In the genomic region with DNA sequence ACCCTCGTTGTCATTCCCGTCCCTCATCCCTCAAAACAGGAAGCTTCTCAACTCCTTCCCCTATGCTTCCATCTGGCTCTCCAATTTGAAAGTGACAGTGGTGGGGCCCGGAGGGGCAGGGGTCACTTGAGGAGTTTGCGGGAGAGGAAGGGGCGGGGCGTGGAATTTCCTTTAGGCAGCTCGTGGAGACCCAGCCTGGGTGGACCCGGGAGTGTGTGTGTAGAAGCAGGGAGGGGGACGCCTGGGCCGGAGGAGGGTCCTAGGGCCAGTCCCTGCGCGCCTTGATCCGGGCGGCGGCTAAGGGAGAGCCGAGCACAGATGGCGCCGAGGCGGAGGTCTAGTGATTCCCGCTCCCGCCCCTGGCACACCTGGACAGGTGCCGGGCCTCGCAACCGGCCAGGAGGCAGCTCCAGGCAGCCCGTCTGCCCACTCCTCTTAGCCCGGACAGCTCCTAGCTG, we compare ENCODE assay signal across 29 cellular contexts. TPM values are rescaled to one million over a fixed set of nuclear protein-coding genes. Genes with fewer than 3 reads are reported as not detected.
DNase-seq lines count a peak whose midpoint lies in the region; FAIRE-seq and TF ChIP-seq lines count a peak whose summit lies in the region.
"Had no signal": no experiment of that assay in that cellular context is flagged by ENCODE, and none has a peak within 500 bp of the region (broad histone marks: within the 10 kb centered on the region; RNA-seq: fewer than 3 reads in every experiment).

No MANE protein-coding gene starts in this region.

- no peaks in the 10 kb centered on the region for H3K9me3 Mint-ChIP-seq in endothelial cell (ENCODE audit: unreplicated experiment)
- H3K9me3 Mint-ChIP-seq: activated CD4-positive, alpha-beta memory T cell treated with anti-CD3 and anti-CD28 coated beads, Interleukin-2, amount 10 ng/mL, durations not matched to agents 7 days and 5 days; central memory CD8-positive, alpha-beta T cell; natural killer cell treated with Interleukin-12 subunit alpha and Interleukin-12 subunit beta and Interleukin-15 and Interleukin-18, amount 100 ng/mL, for 72 hours had no signal

- H3K4me1 Mint-ChIP-seq in endothelial cell (ENCODE audit: unreplicated experiment), result peaks cover 11% of the 10 kb centered on the region

- H3F3A ChIP-seq in smooth muscle cell (ENCODE audit: low read depth), result no peaks in the 10 kb centered on the region

- peak overlapping the region; percentile 69 for H3K23ac ChIP-seq in neuronal stem cell (ENCODE audit: low read depth, low read length, poor library complexity)

- H3K4me1 ChIP-seq in HUES6 (ENCODE audit: control insufficient read depth, insufficient read depth, low read length) (peaks cover 66% of the 10 kb centered on the region), neuronal stem cell (ENCODE audit: control insufficient read depth in 2 of 2, insufficient read depth in 1 of 2, low read depth in 1 of 2, low read length in 2 of 2) (peaks cover 26% of the 10 kb centered on the region in 2 donors), smooth muscle cell (ENCODE audit: low read depth) (peaks cover 76% of the 10 kb centered on the region)
- H3K4me1 ChIP-seq: BLaER1 had no signal

- H4K20me1 ChIP-seq in smooth muscle cell (ENCODE audit: low read depth), result no peaks in the 10 kb centered on the region

- no peaks in the 10 kb centered on the region for H3K36me3 ChIP-seq in HUES6 (ENCODE audit: control insufficient read depth, insufficient read depth, low read length)
- no peaks in the 10 kb centered on the region for H3K36me3 ChIP-seq in neuronal stem cell (replicated peaks in 1 of 2; ENCODE audit: control insufficient read depth in 2 of 2, insufficient read depth in 2 of 2, low read length in 2 of 2)
- no peaks in the 10 kb centered on the region for H3K36me3 ChIP-seq in smooth muscle cell (ENCODE audit: low read depth)
- H3K36me3 ChIP-seq: BLaER1 had no signal

- H4K91ac ChIP-seq in neuronal stem cell (ENCODE audit: low read depth, low read length, poor library complexity), result no peak overlapping the region

- H2BK12ac ChIP-seq in neuronal stem cell (ENCODE audit: low read length), result no peak overlapping the region

- no peak overlapping the region for H4K8ac ChIP-seq in neuronal stem cell (ENCODE audit: low read depth, low read length)

- H3K4ac ChIP-seq in neuronal stem cell (ENCODE audit: low read length), result no peak overlapping the region

- TF ChIP-seq CTCF in GM10248 (IDR thresholded peaks at IDR 0.05; ENCODE audit: control extremely low read depth, extremely low read depth, low read depth, missing control alignments), result no peak
- TF ChIP-seq CTCF in endothelial cell (IDR thresholded peaks at IDR 0.05; ENCODE audit: unreplicated experiment), result no peak
- no peak for TF ChIP-seq CTCF in smooth muscle cell (IDR thresholded peaks at IDR 0.05; ENCODE audit: borderline replicate concordance, insufficient read depth, poor library complexity, severe bottlenecking)

- H3K9me3 ChIP-seq in HUES6 (ENCODE audit: control insufficient read depth, insufficient read depth, low read depth, low read length), result no peaks in the 10 kb centered on the region
- H3K9me3 ChIP-seq in neuronal stem cell (replicated peaks in 1 of 2; ENCODE audit: control insufficient read depth in 2 of 2, insufficient read depth in 1 of 2, low read depth in 1 of 2, low read length in 2 of 2), result peaks cover 3 to 8% of the 10 kb centered on the region in 2 donors
- no peaks in the 10 kb centered on the region for H3K9me3 ChIP-seq in smooth muscle cell (replicated peaks; ENCODE audit: low read depth)

- H3K4me3 ChIP-seq in HUES6 (ENCODE audit: low read depth, low read length), result peak overlapping the region; percentile 1
- H3K4me3 ChIP-seq in neuronal stem cell (ENCODE audit: low read length in 2 of 2), result no peak overlapping the region
- H3K4me3 ChIP-seq in smooth muscle cell, result no peak overlapping the region
- H3K4me3 ChIP-seq: K562, PC-9 had no signal

- WGBS in neuronal stem cell (ENCODE audit: extremely low coverage in 2 of 2, insufficient read length in 2 of 2, insufficient replicate concordance in 1 of 2), 2 donors, result no CpG with 5 or more reads among the region's 26 CpGs
- WGBS in smooth muscle cell (ENCODE audit: low lambda C conversion rate), result 7% methylated on average over 25 of the region's 26 CpGs

- H3K14ac ChIP-seq in neuronal stem cell (ENCODE audit: low read length), result peak overlapping the region; percentile 26

- peak overlapping the region; percentile 65 for H2BK120ac ChIP-seq in neuronal stem cell (ENCODE audit: low read depth, low read length)

- DNase-seq in GM10248 (ENCODE audit: extremely low spot score), result peak; percentile 14
- DNase-seq in endothelial cell (ENCODE audit: low spot score), result no peak
- peak; percentile 15 for DNase-seq in neuronal stem cell (ENCODE audit: low spot score)
- no peak for DNase-seq in smooth muscle cell (lab: John Stamatoyannopoulos, UW; ENCODE audit: unreplicated experiment)
- DNase-seq in NK-92 treated with Interleukin-12 subunit alpha and Interleukin-12 subunit beta, amount 100 ng/mL, for 24 hours (lab: John Stamatoyannopoulos, UW), result no peak
- no peak for DNase-seq in urothelium cell line (ENCODE audit: low spot score)
- DNase-seq: activated CD4-positive, alpha-beta memory T cell treated with anti-CD3 and anti-CD28 coated beads, Interleukin-2, amount 10 ng/mL, durations not matched to agents 7 days and 5 days; activated effector memory CD4-positive, alpha-beta T cell treated with Interleukin-2 at 50 U/mL for 16 hours; activated naive CD8-positive, alpha-beta T cell treated with anti-CD3 and anti-CD28 coated beads, Interleukin-2, amount 10 ng/mL, durations not matched to agents 7 days and 5 days; activated T-cell treated with anti-CD3 and anti-CD28 coated beads for 4 hours; COR-L47; dermis blood vessel endothelial cell; islet precursor cell; NCI-H1105; NCI-H1930; NCI-H526; PC-9; Right ventricle myocardium superior; stimulated activated CD4-positive, alpha-beta T cell treated with anti-CD3 and anti-CD28 coated beads, Interleukin-4, amount 100 ng/mL, for 1 hour; trophoblast cell had no signal

- H3K27ac ChIP-seq in HUES6 (ENCODE audit: low read depth, low read length), result no peak overlapping the region
- H3K27ac ChIP-seq in neuronal stem cell (replicated peaks; ENCODE audit: low read length), result no peak overlapping the region
- no peak overlapping the region for H3K27ac ChIP-seq in smooth muscle cell (ENCODE audit: low read depth)
- H3K27ac ChIP-seq: BLaER1, PC-9 had no signal

- peaks cover 100% of the 10 kb centered on the region for H3K27me3 ChIP-seq in HUES6 (ENCODE audit: control insufficient read depth, insufficient read depth, low read length)
- peaks cover 44 to 99% (median 95%) of the 10 kb centered on the region in 3 experiments for H3K27me3 ChIP-seq in neuronal stem cell (ENCODE audit: control insufficient read depth in 3 of 3, insufficient read depth in 3 of 3, low read depth in 1 of 3, low read length in 3 of 3)
- H3K27me3 ChIP-seq in smooth muscle cell (ENCODE audit: low read depth), result peaks cover 100% of the 10 kb centered on the region

- H3K79me1 ChIP-seq in neuronal stem cell (ENCODE audit: low read depth, low read length), result no peaks in the 10 kb centered on the region

- H2BK15ac ChIP-seq in neuronal stem cell (ENCODE audit: low read length), result peak overlapping the region; percentile 38

- H3K36me3 Mint-ChIP-seq in endothelial cell (ENCODE audit: low read depth, unreplicated experiment), result no peaks in the 10 kb centered on the region

- no peak overlapping the region for H3K18ac ChIP-seq in neuronal stem cell (ENCODE audit: low read length)

- H2BK5ac ChIP-seq in neuronal stem cell (ENCODE audit: low read length), result no peak overlapping the region

- H3K4me2 ChIP-seq in neuronal stem cell (ENCODE audit: insufficient read depth, low read length, poor library complexity, severe bottlenecking), result no peak overlapping the region
- H3K4me2 ChIP-seq in smooth muscle cell, result no peak overlapping the region
- H3K4me2 ChIP-seq: BLaER1, PC-9 had no signal

- H3K9ac ChIP-seq in HUES6 (ENCODE audit: low read length) (no peak overlapping the region), neuronal stem cell (ENCODE audit: low read depth, low read length, poor library complexity) (no peak overlapping the region), smooth muscle cell (ENCODE audit: low read depth) (no peak overlapping the region)
- H3K9ac ChIP-seq: BLaER1 had no signal

- no peak overlapping the region for H3K27ac Mint-ChIP-seq in endothelial cell (ENCODE audit: unreplicated experiment)
- H3K27ac Mint-ChIP-seq: activated CD4-positive, alpha-beta memory T cell treated with anti-CD3 and anti-CD28 coated beads, Interleukin-2, amount 10 ng/mL, durations not matched to agents 7 days and 5 days; natural killer cell treated with Interleukin-12 subunit alpha and Interleukin-12 subunit beta and Interleukin-15 and Interleukin-18, amount 100 ng/mL, for 72 hours had no signal

- no peak overlapping the region for H2AFZ ChIP-seq in neuronal stem cell (ENCODE audit: low read length)
- no peak overlapping the region for H2AFZ ChIP-seq in smooth muscle cell (ENCODE audit: low read depth)
- H2AFZ ChIP-seq: PC-9 had no signal

- peaks cover 40% of the 10 kb centered on the region for H3K27me3 Mint-ChIP-seq in endothelial cell (ENCODE audit: unreplicated experiment)

- peak overlapping the region; percentile 11 for H3K4me3 Mint-ChIP-seq in endothelial cell (ENCODE audit: unreplicated experiment)
- H3K4me3 Mint-ChIP-seq: activated CD4-positive, alpha-beta memory T cell treated with anti-CD3 and anti-CD28 coated beads, Interleukin-2, amount 10 ng/mL, durations not matched to agents 7 days and 5 days; activated naive CD8-positive, alpha-beta T cell treated with anti-CD3 and anti-CD28 coated beads, Interleukin-2, amount 10 ng/mL, durations not matched to agents 7 days and 5 days; central memory CD8-positive, alpha-beta T cell had no signal

- no peaks in the 10 kb centered on the region for H3K79me2 ChIP-seq in smooth muscle cell (ENCODE audit: low read depth)

- no peak for FAIRE-seq in urothelium cell line (lab: Jason Lieb, UNC)
- FAIRE-seq: endothelial cell of umbilical vein, K562 had no signal

- POLR2A ChIA-PET in GM10248 (lab: Yijun Ruan, JAX), result no interaction called here

- peak overlapping the region; percentile 47 for H2AK5ac ChIP-seq in neuronal stem cell (ENCODE audit: low read depth, low read length)

- CTCF ChIA-PET in GM10248 (lab: Yijun Ruan, JAX), result interaction anchor here (1.1 kb wide), 1 partner anchor 9 kb away, joined by 3 read pairs; no protein-coding TSS in a partner anchor

RNA-seq across cellular contexts. Expression of gene PAX6, which starts 7.8 kb away (rescaled TPM):
- total RNA-seq in endothelial cell (ENCODE audit: unreplicated experiment), result 2.7 TPM
- polyA plus RNA-seq in neuronal stem cell (2013, experiment 1 of 2), result 254 TPM
- 259 TPM for polyA plus RNA-seq in neuronal stem cell (2013, experiment 2 of 2)
- not detected in 2 replicates for total RNA-seq in smooth muscle cell
- polyA plus RNA-seq in smooth muscle cell, result 0.31 TPM in 1 of 2 replicates, not detected in the other
- total RNA-seq: activated CD4-positive, alpha-beta memory T cell treated with anti-CD3 and anti-CD28 coated beads, Interleukin-2, amount 10 ng/mL, durations not matched to agents 7 days and 5 days; activated naive CD8-positive, alpha-beta T cell treated with anti-CD3 and anti-CD28 coated beads, Interleukin-2, amount 10 ng/mL, durations not matched to agents 7 days and 5 days; dermis blood vessel endothelial cell; endothelial cell of umbilical vein; natural killer cell treated with Interleukin-12 subunit alpha and Interleukin-12 subunit beta and Interleukin-15 and Interleukin-18, amount 100 ng/mL, for 72 hours; right cardiac atrium; Right ventricle myocardium superior; subcutaneous adipose tissue had no signal
- polyA plus RNA-seq: AG04450, endothelial cell of umbilical vein had no signal

Comparison
In these comparisons a context has a peak if more than half of its experiments do, and no peak if none do; other contexts are left out.
1. DNase-seq: peak in GM10248 (single experiment) and neuronal stem cell (single experiment); none in endothelial cell (single experiment), smooth muscle cell (single experiment), NK-92 treated with Interleukin-12 subunit alpha and Interleukin-12 subunit beta, amount 100 ng/mL, for 24 hours (single experiment) and urothelium cell line (single experiment).